Comparison of ENCODE assay signal across 1 cellular context in genomic region chr2:223909048-223909741, GRCh38.
TF ChIP-seq lines count a peak whose summit lies in the region.

No MANE protein-coding gene starts in this region.

TF ChIP-seq in SK-N-SH treated with all-trans-retinoic acid at 6 μM for 48 hours, 23 proteins besides CTCF, POLR2A, EP300 and RAD21 (continued from another document):
- TF ChIP-seq TSHZ2 (CRISPR knock-in tag; IDR thresholded peaks at IDR 0.05) (no peak), CSDC2 (CRISPR knock-in tag; IDR thresholded peaks at IDR 0.05) (no peak), ARNTL (CRISPR knock-in tag; IDR thresholded peaks at IDR 0.05; ENCODE audit: borderline replicate concordance, low read depth) (no peak), POU6F1 (CRISPR knock-in tag; IDR thresholded peaks at IDR 0.05; ENCODE audit: borderline replicate concordance, low read depth) (no peak), PPARA (CRISPR knock-in tag; IDR thresholded peaks at IDR 0.05; ENCODE audit: borderline replicate concordance) (no peak), TOX (CRISPR knock-in tag; IDR thresholded peaks at IDR 0.05; ENCODE audit: borderline replicate concordance) (no peak), BACH2 (CRISPR knock-in tag; IDR thresholded peaks at IDR 0.05; ENCODE audit: borderline replicate concordance) (no peak), ISL1 (CRISPR knock-in tag; IDR thresholded peaks at IDR 0.05) (no peak), OSR1 (CRISPR knock-in tag; IDR thresholded peaks at IDR 0.05) (no peak), ZNF8 (CRISPR knock-in tag; IDR thresholded peaks at IDR 0.05) (no peak), ZNF70 (CRISPR knock-in tag; IDR thresholded peaks at IDR 0.05) (no peak), GLIS3 (CRISPR knock-in tag; IDR thresholded peaks at IDR 0.05) (no peak), ZFP3 (CRISPR knock-in tag; IDR thresholded peaks at IDR 0.05) (no peak), ZC3H10 (CRISPR knock-in tag; IDR thresholded peaks at IDR 0.05) (no peak)
